ENCODE assay signal across 10 cellular contexts in genomic region chr11:27468209-27468608, GRCh38. TPM values are rescaled to one million over a fixed set of nuclear protein-coding genes. Genes with fewer than 3 reads are reported as not detected.
DNase-seq lines count a peak whose midpoint lies in the region; ATAC-seq, FAIRE-seq and TF ChIP-seq lines count a peak whose summit lies in the region.
"Had no signal": no experiment of that assay in that cellular context is flagged by ENCODE, and none has a peak within 500 bp of the region (broad histone marks: within the 10 kb centered on the region; RNA-seq: fewer than 3 reads in every experiment).

No MANE protein-coding gene starts in this region.

- no peak overlapping the region for H3K23ac ChIP-seq in trophoblast cell (ENCODE audit: low read length)

- DNase-seq in GM12891 (ENCODE audit: insufficient read length, low spot score) (no peak), Peyer's patch (no peak), fibroblast of mammary gland (ENCODE audit: low read depth) (peak; percentile 67), trophoblast cell (peak; percentile 43 to 80), GM13977 (ENCODE audit: low spot score) (no peak)
- no peak for DNase-seq in activated CD4-positive, CD25-positive, alpha-beta regulatory T cell treated with anti-CD3 and anti-CD28 coated beads, Interleukin-2, amount 50 U/mL, for 72 hours
- DNase-seq: NCI-H345; stimulated activated CD4-positive, alpha-beta T cell treated with anti-CD3 and anti-CD28 coated beads, Interleukin-2, amount 100 ng/mL, for 24 hours had no signal

- no peak overlapping the region for H2AK5ac ChIP-seq in trophoblast cell (ENCODE audit: low read length)

- H3K4me1 ChIP-seq in Peyer's patch (peaks cover 0 to 12% (median 0%) of the 10 kb centered on the region in 4 donors), trophoblast cell (ENCODE audit: control insufficient read depth in 1 of 2, insufficient read depth in 2 of 2, low read length in 2 of 2) (peaks cover 5 to 13% of the 10 kb centered on the region in 2 experiments)

- no peak overlapping the region for H2AFZ ChIP-seq in trophoblast cell (ENCODE audit: insufficient read depth, low read length, poor library complexity)

- no peak overlapping the region for H4K91ac ChIP-seq in trophoblast cell (ENCODE audit: low read depth, low read length)

- TF ChIP-seq CTCF in Peyer's patch (IDR thresholded peaks at IDR 0.05): no peak
- TF ChIP-seq CTCF in fibroblast of mammary gland (conservative IDR thresholded peaks at IDR 0.05; ENCODE audit: control insufficient read depth, insufficient read depth, low read depth, low read length): no peak
- no peak for TF ChIP-seq CTCF in GM13977 (IDR thresholded peaks at IDR 0.05; ENCODE audit: extremely low read depth, insufficient read depth, missing control alignments)

- no peak overlapping the region for H3K4ac ChIP-seq in trophoblast cell (ENCODE audit: low read depth, low read length)

- no peak overlapping the region for H2BK5ac ChIP-seq in trophoblast cell (ENCODE audit: low read depth, low read length, poor library complexity)

- no peak overlapping the region for H3K9ac ChIP-seq in trophoblast cell (ENCODE audit: low read length)

- H2BK120ac ChIP-seq in trophoblast cell (ENCODE audit: insufficient read depth, low read length, poor library complexity): no peak overlapping the region

- no peak overlapping the region for H3K14ac ChIP-seq in trophoblast cell (ENCODE audit: low read length)

- ATAC-seq in HG02610 (IDR thresholded peaks at IDR 0.05; ENCODE audit: unreplicated experiment): no peak
- ATAC-seq in HG02759 (IDR thresholded peaks at IDR 0.05; ENCODE audit: unreplicated experiment): no peak

- H4K8ac ChIP-seq in trophoblast cell (ENCODE audit: low read depth, low read length): no peak overlapping the region

- FAIRE-seq in GM12891 (lab: Jason Lieb, UNC): peak; percentile 9

- H3K18ac ChIP-seq in trophoblast cell (ENCODE audit: low read length): no peak overlapping the region

- H3K4me3 ChIP-seq in Peyer's patch (peak overlapping the region in 2 of 4 donors; percentile 13 to 82), fibroblast of mammary gland (ENCODE audit: control insufficient read depth, low read depth, low read length) (no peak overlapping the region), trophoblast cell (ENCODE audit: low read depth, low read length) (no peak overlapping the region)

- in situ Hi-C loops in GM13977 (cut with MboI; ENCODE audit: low pct_unique_long_range_greater_than_20kb, low sequenced_read_pairs, unreplicated experiment): loop anchor here (10.0 kb wide), 1 partner anchor 283 kb away; no protein-coding TSS in a partner anchor

- H3K27me3 ChIP-seq in Peyer's patch (no peaks in the 10 kb centered on the region), trophoblast cell (ENCODE audit: insufficient read depth, low read length) (no peaks in the 10 kb centered on the region)

- H4K12ac ChIP-seq in trophoblast cell (ENCODE audit: low read depth, low read length): no peak overlapping the region

- H3K27ac ChIP-seq in Peyer's patch: peak overlapping the region in 3 of 4 donors; percentile 52 to 78 (median 66)
- no peak overlapping the region for H3K27ac ChIP-seq in trophoblast cell (ENCODE audit: low read depth, low read length)

- H3K4me2 ChIP-seq in trophoblast cell (ENCODE audit: low read length): no peak overlapping the region

- TF ChIP-seq POLR2A in GM12891 (IDR thresholded peaks at IDR 0.05; ENCODE audit: low read depth, low read length): no peak
- no peak for TF ChIP-seq POLR2A in Peyer's patch (IDR thresholded peaks at IDR 0.05)

- peaks cover 9% of the 10 kb centered on the region for H3K79me1 ChIP-seq in trophoblast cell (ENCODE audit: low read length)

- no peak overlapping the region for H2BK12ac ChIP-seq in trophoblast cell (ENCODE audit: low read length)

- H3K79me2 ChIP-seq in trophoblast cell (ENCODE audit: control insufficient read depth, insufficient read depth, low read length, poor library complexity): peaks cover 9% of the 10 kb centered on the region

- H3K9me3 ChIP-seq in Peyer's patch (no peaks in the 10 kb centered on the region), trophoblast cell (ENCODE audit: insufficient read depth, low read depth, low read length) (no peaks in the 10 kb centered on the region)

- H3K36me3 ChIP-seq in Peyer's patch (no peaks in the 10 kb centered on the region), trophoblast cell (ENCODE audit: control insufficient read depth in 1 of 2, insufficient read depth in 2 of 2, low read length in 2 of 2) (no peaks in the 10 kb centered on the region)

TF ChIP-seq in GM12891, 5 proteins besides CTCF, POLR2A, EP300 and RAD21:
- TF ChIP-seq PAX5 (IDR thresholded peaks at IDR 0.05; ENCODE audit: insufficient read depth, low read length, severe bottlenecking) (no peak), POU2F2 (IDR thresholded peaks at IDR 0.05; ENCODE audit: low read depth, low read length) (no peak)

RNA-seq across cellular contexts. Expression of gene LGR4, which starts 4.4 kb away (rescaled TPM):
- 0.83 TPM for polyA plus RNA-seq in GM12891 (2012; ENCODE audit: low read depth, missing spikeins)
- total RNA-seq in Peyer's patch: 100 to 1,000 TPM in 3 of 4 donors, 10 to 100 TPM in 1; 29.7 to 134 (median 119) TPM
- 56.6 and 59.1 TPM in 2 replicates for polyA plus RNA-seq in trophoblast cell (2013)

RNA-seq across cellular contexts. Expression of gene LIN7C, which starts 38.4 kb away (rescaled TPM):
- polyA plus RNA-seq in GM12891 (2012; ENCODE audit: low read depth, missing spikeins): 3.0 TPM
- total RNA-seq in Peyer's patch: 10 to 100 TPM; 26.4 to 41.2 (median 34.6) TPM
- polyA plus RNA-seq in trophoblast cell (2013): 15.4 and 15.9 TPM in 2 replicates

Comparison
In these comparisons a context has a peak if more than half of its experiments do, and no peak if none do; other contexts are left out.
1. DNase-seq: peak in fibroblast of mammary gland (single experiment) and trophoblast cell (2 of 2); none in GM12891 (single experiment), Peyer's patch (0 of 3), activated CD4-positive, CD25-positive, alpha-beta regulatory T cell treated with anti-CD3 and anti-CD28 coated beads, Interleukin-2, amount 50 U/mL, for 72 hours (single experiment) and GM13977 (single experiment).